Comparison of ENCODE assay signal across 17 cellular contexts in the genomic region with DNA sequence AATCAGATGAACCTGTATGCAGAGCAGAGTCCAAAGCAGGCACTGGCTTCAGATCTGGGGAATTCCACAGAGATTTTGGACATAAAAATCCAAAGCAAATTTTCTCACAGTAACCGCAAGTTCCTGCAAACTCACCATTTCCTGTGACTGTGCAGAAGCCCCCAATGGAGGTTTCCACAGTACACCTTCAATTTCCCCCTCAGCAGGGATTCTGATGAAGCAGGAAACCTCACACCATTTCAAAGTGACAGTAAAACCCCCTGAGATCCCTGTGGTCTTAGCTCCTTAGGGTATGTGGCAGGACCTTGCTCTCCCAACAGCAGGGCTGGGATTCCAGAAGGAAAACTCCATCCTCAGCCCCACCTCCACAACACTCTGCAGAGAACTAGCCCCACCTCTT. TPM values are rescaled to one million over a fixed set of nuclear protein-coding genes. Genes with fewer than 3 reads are reported as not detected.
DNase-seq lines count a peak whose midpoint lies in the region; ATAC-seq and TF ChIP-seq lines count a peak whose summit lies in the region.
"Had no signal": no experiment of that assay in that cellular context is flagged by ENCODE, and none has a peak within 500 bp of the region (broad histone marks: within the 10 kb centered on the region; RNA-seq: fewer than 3 reads in every experiment).

No MANE protein-coding gene starts in this region.

- H3K79me2 ChIP-seq in SK-N-SH (ENCODE audit: insufficient read depth): no peaks in the 10 kb centered on the region

- WGBS in SK-N-SH (ENCODE audit: low lambda C conversion rate): 38% methylated on average over 1 of the region's 1 CpG

- H3K9ac ChIP-seq in SK-N-SH (no peak overlapping the region; the same call in 1 of the 2 replicates), skeletal muscle satellite cell (ENCODE audit: low read depth, low read length) (peak overlapping the region; percentile 12)

- H3K4me3 ChIP-seq in SK-N-SH (ENCODE audit: low read depth in 2 of 2, low read length in 1 of 2) (peak overlapping the region in 1 of 2 experiments; percentile 20; a peak in 2 of 4 replicates), fibroblast of pulmonary artery (replicated peaks; ENCODE audit: low read depth, low read length) (peak overlapping the region; percentile 18), skeletal muscle satellite cell (ENCODE audit: low read length) (no peak overlapping the region)

- TF ChIP-seq EP300 in SK-N-SH (IDR thresholded peaks at IDR 0.05; ENCODE audit: borderline replicate concordance in 1 of 2, low read depth in 1 of 2, low read length in 1 of 2): no peak

- POLR2A ChIA-PET in SK-N-SH (lab: Yijun Ruan, JAX): no interaction called here

- no peaks in the 10 kb centered on the region for H3F3A ChIP-seq in SK-N-SH (replicated peaks; ENCODE audit: insufficient read depth)

- H3K9me2 ChIP-seq in SK-N-SH: no peaks in the 10 kb centered on the region

- H3K4me2 ChIP-seq in SK-N-SH (peak overlapping the region; percentile 65), skeletal muscle satellite cell (ENCODE audit: low read length) (peak overlapping the region; percentile 33)

- H4K20me1 ChIP-seq in SK-N-SH (ENCODE audit: insufficient read depth): no peaks in the 10 kb centered on the region

- H3K27ac ChIP-seq in SK-N-SH (ENCODE audit: low read depth in 2 of 2, low read length in 1 of 2): no peak overlapping the region

- peaks cover under 1% of the 10 kb centered on the region; the same call in 1 of the 2 replicates for H3K27me3 ChIP-seq in SK-N-SH (ENCODE audit: insufficient read depth)
- H3K27me3 ChIP-seq in skeletal muscle satellite cell (ENCODE audit: control insufficient read depth, insufficient read depth, low read length): no peaks in the 10 kb centered on the region

- DNase-seq in SK-N-SH: no peak
- DNase-seq in fibroblast of pulmonary artery (ENCODE audit: low read depth): peak; percentile 47
- no peak for DNase-seq in NCI-H69 (lab: John Stamatoyannopoulos, UW)
- no peak for DNase-seq in stimulated activated CD4-positive, alpha-beta T cell treated with anti-CD3 and anti-CD28 coated beads, Interleukin-4, amount 100 ng/mL, for 4 hours
- no peak for DNase-seq in T1000 (lab: John Stamatoyannopoulos, UW)
- DNase-seq: activated CD4-positive, alpha-beta T cell treated with anti-CD3 and anti-CD28 coated beads for 48 hours; DMS 273 treated with DMSO at 0.1 percent for 48 hours; effector CD8-positive, alpha-beta T cell; GOT3; KG1; NCI-H2227 treated with DMSO at 0.1 percent for 48 hours; stimulated activated CD4-positive, alpha-beta T cell treated with anti-CD3 and anti-CD28 coated beads, Interleukin-4, amount 100 ng/mL, for 1 hour had no signal

- ATAC-seq in GM18868 (IDR thresholded peaks at IDR 0.05; ENCODE audit: unreplicated experiment) (peak; percentile 45), HG02870 (IDR thresholded peaks at IDR 0.05; ENCODE audit: unreplicated experiment) (no peak)
- ATAC-seq: activated naive CD4-positive, alpha-beta T cell treated with anti-CD3 and anti-CD28 coated beads, Interleukin-2, amount 50 U/mL, for 72 hours had no signal

- TF ChIP-seq RAD21 in SK-N-SH (IDR thresholded peaks at IDR 0.05; ENCODE audit: low read length): no peak

- CTCF ChIA-PET in SK-N-SH (lab: Yijun Ruan, JAX): interaction anchor here (1.0 kb wide), 1 partner anchor 36 kb away, joined by 3 read pairs; no protein-coding TSS in a partner anchor

- TF ChIP-seq CTCF in SK-N-SH (IDR thresholded peaks at IDR 0.05) (no peak), fibroblast of pulmonary artery (IDR thresholded peaks at IDR 0.05; ENCODE audit: low read length, missing control alignments) (no peak)

- H3K9me3 ChIP-seq in SK-N-SH (no peaks in the 10 kb centered on the region), skeletal muscle satellite cell (replicated peaks; ENCODE audit: low read length) (no peaks in the 10 kb centered on the region)

- peaks cover 0 to 9% of the 10 kb centered on the region in 2 experiments; a peak in 1 of 4 replicates for H3K4me1 ChIP-seq in SK-N-SH (ENCODE audit: control insufficient read depth in 1 of 2, insufficient read depth in 2 of 2, low read depth in 1 of 2, low read length in 1 of 2)
- peaks cover 33% of the 10 kb centered on the region for H3K4me1 ChIP-seq in skeletal muscle satellite cell (ENCODE audit: control insufficient read depth, insufficient read depth, low read length)

- no peaks in the 10 kb centered on the region for H3K36me3 ChIP-seq in SK-N-SH (replicated peaks in 1 of 2; ENCODE audit: control insufficient read depth in 1 of 2, insufficient read depth in 2 of 2, low read length in 1 of 2)
- no peaks in the 10 kb centered on the region for H3K36me3 ChIP-seq in skeletal muscle satellite cell (ENCODE audit: insufficient read depth, low read length)

- peak overlapping the region; percentile 75 for H2AFZ ChIP-seq in SK-N-SH (ENCODE audit: low read depth)

TF ChIP-seq in SK-N-SH, 30 proteins besides CTCF, POLR2A, EP300 and RAD21:
- no peak for TF ChIP-seq RXRA (IDR thresholded peaks at IDR 0.05; ENCODE audit: borderline replicate concordance, low read depth)
- no peak for TF ChIP-seq TCF12 (IDR thresholded peaks at IDR 0.05)
- no peak for TF ChIP-seq SMC3 (IDR thresholded peaks at IDR 0.05; ENCODE audit: low read depth, low read length)
- no peak for TF ChIP-seq MEF2A (IDR thresholded peaks at IDR 0.05; ENCODE audit: borderline replicate concordance, low read depth)
TF ChIP-seq in SK-N-SH: peak in this region for 0.

RNA-seq across cellular contexts. Expression of gene TGFBR3, which starts 6.0 kb away (rescaled TPM):
- polyA plus RNA-seq in SK-N-SH (2012; rRNA removed): 0.06 and 0.07 TPM in 2 replicates
- 0.07 and 0.09 TPM in 2 replicates for polyA plus RNA-seq in SK-N-SH (2012; cell fraction: cytosol; rRNA removed)
- 0.04 and 0.06 TPM in 2 replicates for polyA plus RNA-seq in SK-N-SH (2012; cell fraction: nucleus; rRNA removed)
- total RNA-seq in skeletal muscle satellite cell (2012; rRNA removed): 40.1 and 71.9 TPM in 2 replicates

RNA-seq across cellular contexts. Expression of gene BRDT, which starts 57.2 kb away (rescaled TPM):
- not detected in 2 replicates for polyA plus RNA-seq in SK-N-SH (2012; rRNA removed)
- not detected in 2 replicates for polyA plus RNA-seq in SK-N-SH (2012; cell fraction: cytosol; rRNA removed)
- not detected in 2 replicates for polyA plus RNA-seq in SK-N-SH (2012; cell fraction: nucleus; rRNA removed)
- not detected in 2 replicates for total RNA-seq in skeletal muscle satellite cell (2012; rRNA removed)
- total RNA-seq: neural crest cell had no signal
